8 cellular contexts compared by ENCODE assay signal in genomic region chr11:68312780-68313573, GRCh38. TPM values are rescaled to one million over a fixed set of nuclear protein-coding genes. Genes with fewer than 3 reads are reported as not detected.
DNase-seq lines count a peak whose midpoint lies in the region; TF ChIP-seq lines count a peak whose summit lies in the region.

No MANE protein-coding gene starts in this region.

- H3K36me3 ChIP-seq in WERI-Rb-1 (no peaks in the 10 kb centered on the region), esophagus squamous epithelium (no peaks in the 10 kb centered on the region), neuron (ENCODE audit: insufficient read depth, low read length) (no peaks in the 10 kb centered on the region)

- H3K4me3 ChIP-seq in WERI-Rb-1 (ENCODE audit: low read depth, low read length) (peak overlapping the region; percentile 72), esophagus squamous epithelium (peak overlapping the region; percentile 53 to 79 (median 70)), neuron (ENCODE audit: low read length) (peak overlapping the region; percentile 90)

- peak overlapping the region; percentile 37 for H2AFZ ChIP-seq in neuron (ENCODE audit: low read depth, low read length)

- DNase-seq in activated T-cell treated with anti-CD3 and anti-CD28 coated beads for 48 hours (ENCODE audit: low read depth) = peak; percentile 16
- DNase-seq in activated T-cell treated with anti-CD3 and anti-CD28 coated beads for 4 hours = no peak
- DNase-seq in WERI-Rb-1 = no peak
- DNase-seq in esophagus squamous epithelium (lab: John Stamatoyannopoulos, UW) = no peak
- no peak for DNase-seq in MV-4-11 (lab: John Stamatoyannopoulos, UW)
- DNase-seq in HK-2 (ENCODE audit: unreplicated experiment) = no peak
- DNase-seq in amniotic stem cell (lab: John Stamatoyannopoulos, UW) = no peak

- no peaks in the 10 kb centered on the region for H3K27me3 ChIP-seq in WERI-Rb-1 (ENCODE audit: insufficient read depth, low read depth, severe bottlenecking)
- no peaks in the 10 kb centered on the region for H3K27me3 ChIP-seq in esophagus squamous epithelium
- peaks cover 2% of the 10 kb centered on the region for H3K27me3 ChIP-seq in neuron (ENCODE audit: insufficient read depth, low read length)

- TF ChIP-seq POLR2A in esophagus squamous epithelium (IDR thresholded peaks at IDR 0.05) = peak in 1 of 4 donors; percentile 6

- H3K27ac ChIP-seq in WERI-Rb-1 = peak overlapping the region; percentile 11; the same call in 1 of the 2 replicates
- H3K27ac ChIP-seq in esophagus squamous epithelium = peak overlapping the region; percentile 79 to 90 (median 86)

- intact Hi-C loops in esophagus squamous epithelium (cut with DNase I) = loop anchor here (10.0 kb wide), 1 partner anchor 62 kb away; no protein-coding TSS in a partner anchor

- TF ChIP-seq CTCF in WERI-Rb-1 (IDR thresholded peaks at IDR 0.05; ENCODE audit: low read depth, low read length) (no peak), esophagus squamous epithelium (IDR thresholded peaks at IDR 0.05) (no peak)

- no peaks in the 10 kb centered on the region for H3K9me3 ChIP-seq in WERI-Rb-1 (ENCODE audit: severe bottlenecking)
- no peaks in the 10 kb centered on the region for H3K9me3 ChIP-seq in esophagus squamous epithelium
- H3K9me3 ChIP-seq in neuron (ENCODE audit: low read length) = no peaks in the 10 kb centered on the region

- 2% methylated on average over 7 to 19 of the region's 102 CpGs for WGBS in esophagus squamous epithelium, 2 donors

- peaks cover 27 to 58% (median 29%) of the 10 kb centered on the region in 3 donors for H3K4me1 ChIP-seq in esophagus squamous epithelium
- H3K4me1 ChIP-seq in neuron (ENCODE audit: insufficient read depth, low read length) = peaks cover 20% of the 10 kb centered on the region

RNA-seq across cellular contexts. Expression of gene LRP5, which starts 0.6 kb away (rescaled TPM):
- total RNA-seq in esophagus squamous epithelium = 10 to 100 TPM; 13.7 to 24.0 (median 20.9) TPM

RNA-seq across cellular contexts. Expression of gene C11orf24, which starts 41.2 kb away (rescaled TPM):
- total RNA-seq in esophagus squamous epithelium = 10 to 100 TPM; 11.4 to 23.3 (median 12.6) TPM
